Comparison of ENCODE assay signal across 25 cellular contexts in the genomic region with DNA sequence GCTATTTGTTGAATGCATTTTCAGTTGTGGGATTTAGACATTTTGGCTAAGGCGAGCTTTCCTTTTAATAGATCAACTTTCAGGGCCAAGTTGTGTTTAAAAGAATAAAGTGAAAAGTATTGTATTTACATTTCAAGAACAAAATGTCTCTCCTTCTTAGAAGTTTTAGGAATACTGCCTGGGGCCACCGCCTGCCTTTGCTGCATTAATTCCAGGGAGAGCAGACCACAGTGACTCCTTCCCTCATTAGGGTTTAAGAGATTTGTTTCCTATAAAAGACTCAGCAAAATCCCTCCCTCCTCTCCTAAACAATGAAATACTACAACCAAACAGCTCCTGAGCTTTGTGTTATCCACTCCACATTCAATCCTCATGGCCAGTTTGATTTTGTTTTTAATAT.
"Had no signal": no experiment of that assay in that cellular context is flagged by ENCODE, and none has a peak within 500 bp of the region (broad histone marks: within the 10 kb centered on the region; RNA-seq: fewer than 3 reads in every experiment).

No MANE protein-coding gene starts in this region.

- H3K27me3 Mint-ChIP-seq: activated B cell treated with CpG ODN at 0.5 μM for 24 hours; activated naive CD8-positive, alpha-beta T cell; naive thymus-derived CD8-positive, alpha-beta T cell had no signal

- H3K79me2 ChIP-seq: parathyroid adenoma had no signal

- H3K4me1 ChIP-seq: parathyroid adenoma had no signal

- H3K9me3 Mint-ChIP-seq: activated T-cell treated with anti-CD3 and anti-CD28 coated beads, Interleukin-2, amount 50 U/mL, for 4 hours; activated T-helper 2 cell treated with anti-CD3 and anti-CD28 coated beads, Interferon-gamma antibody, Interleukin-2, Interleukin-4, amounts not matched to agents 10 μg/mL and 5 μg/mL and 100 μg/mL, durations not matched to agents 14 hours and 24 hours and 36 hours; endodermal cell had no signal

- H3K27ac ChIP-seq: coronary artery, left lung, neutrophil, parathyroid adenoma, sigmoid colon, spleen, upper lobe of right lung had no signal

- H3K4me3 Mint-ChIP-seq: activated B cell treated with CpG ODN at 0.5 μM for 24 hours; activated naive CD8-positive, alpha-beta T cell; activated T-cell treated with anti-CD3 and anti-CD28 coated beads, Interleukin-2, amount 50 U/mL, for 4 hours; endodermal cell; mesothelial cell of epicardium; naive thymus-derived CD8-positive, alpha-beta T cell had no signal

- H3K27me3 ChIP-seq: left lung, sigmoid colon, spleen, upper lobe of right lung had no signal

- H3K4me3 ChIP-seq: coronary artery, left lung, sigmoid colon, spleen, upper lobe of right lung had no signal

- H3K36me3 Mint-ChIP-seq: activated naive CD8-positive, alpha-beta T cell; naive thymus-derived CD8-positive, alpha-beta T cell had no signal

- H2AFZ ChIP-seq: parathyroid adenoma had no signal

- H3K27ac Mint-ChIP-seq: activated B cell treated with CpG ODN at 0.5 μM for 24 hours; activated naive CD8-positive, alpha-beta T cell; activated T-helper 2 cell treated with anti-CD3 and anti-CD28 coated beads, Interferon-gamma antibody, Interleukin-2, Interleukin-4, amounts not matched to agents 10 μg/mL and 5 μg/mL and 100 μg/mL, durations not matched to agents 14 hours and 24 hours and 36 hours; endodermal cell; mesothelial cell of epicardium had no signal

- H3K36me3 ChIP-seq: left lung, neutrophil, sigmoid colon, spleen, upper lobe of right lung had no signal

- H3K9me3 ChIP-seq: left lung, neutrophil, sigmoid colon, upper lobe of right lung had no signal

- DNase-seq: activated B cell treated with CpG ODN at 0.5 μM for 24 hours; activated CD4-positive, alpha-beta T cell treated with anti-CD3 and anti-CD28 coated beads for 4 hours; activated CD4-positive, alpha-beta T cell treated with anti-CD3 and anti-CD28 coated beads, Interleukin-2, amount 50 U/mL, for 48 hours; activated CD8-positive, alpha-beta memory T cell treated with anti-CD3 and anti-CD28 coated beads, Interleukin-2, amount 50 U/mL, for 48 hours; activated naive CD4-positive, alpha-beta T cell; activated T-cell treated with anti-CD3 and anti-CD28 coated beads, Interleukin-2, amount 50 U/mL, for 4 hours; endodermal cell; foreskin melanocyte; kidney glomerular epithelial cell; left lung; naive thymus-derived CD8-positive, alpha-beta T cell; sigmoid colon; spleen; stimulated activated CD4-positive, alpha-beta T cell treated with anti-CD3 and anti-CD28 coated beads, Interleukin-4, amount 100 ng/mL, for 1 hour; stimulated activated naive CD4-positive, alpha-beta T cell treated with Interleukin-2 at 50 U/mL for 16 hours; T1000; upper lobe of right lung had no signal

- FAIRE-seq: astrocyte, bronchial epithelial cell had no signal

- ATAC-seq: activated T-cell treated with anti-CD3 and anti-CD28 coated beads, Interleukin-2, amount 50 U/mL, for 4 hours; left lung; naive thymus-derived CD8-positive, alpha-beta T cell; upper lobe of right lung had no signal
